Comparison of ENCODE assay signal across 23 cellular contexts in the genomic region with DNA sequence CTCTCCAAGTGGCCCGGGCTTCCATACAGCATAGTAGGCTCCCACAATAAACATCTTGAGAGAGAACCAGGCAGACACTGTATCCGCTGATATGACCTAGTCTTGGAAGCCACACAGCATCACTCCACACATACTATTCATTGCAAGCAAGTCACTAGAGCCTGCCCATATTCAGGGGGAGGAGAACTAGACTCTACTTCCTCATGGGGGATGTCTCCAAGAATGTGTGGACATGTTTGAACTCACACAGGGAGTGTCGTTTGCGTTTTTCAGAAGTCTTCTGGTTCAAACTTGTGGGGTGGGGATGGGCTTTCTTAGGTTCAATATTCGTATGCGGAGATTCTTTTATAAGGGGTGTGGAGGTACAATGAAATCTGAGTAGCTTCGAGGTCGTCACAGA.
"Had no signal": no experiment of that assay in that cellular context is flagged by ENCODE, and none has a peak within 500 bp of the region (broad histone marks: within the 10 kb centered on the region; RNA-seq: fewer than 3 reads in every experiment).

No MANE protein-coding gene starts in this region.

- H3K9me3 ChIP-seq: body of pancreas, neutrophil, pancreas, tibial artery had no signal

- H3K27ac Mint-ChIP-seq: activated CD4-positive, alpha-beta T cell treated with anti-CD3 and anti-CD28 coated beads, Interleukin-2, amount 10 ng/mL, durations not matched to agents 24 days and 14 days; activated CD8-positive, alpha-beta memory T cell treated with anti-CD3 and anti-CD28 coated beads, Interleukin-2, amount 10 ng/mL, durations not matched to agents 7 days and 5 days; activated CD8-positive, alpha-beta T cell treated with anti-CD3 and anti-CD28 coated beads for 36 hours; activated naive CD4-positive, alpha-beta T cell treated with anti-CD3 and anti-CD28 coated beads, Interleukin-2, amount 50 U/mL, for 24 hours; activated T-helper 1 cell treated with anti-CD3 and anti-CD28 coated beads, Interleukin-12 subunit alpha, Interleukin-12 subunit beta, Interleukin-2, Interleukin-4 antibody, amounts not matched to agents 30 ng/mL and 10 ng/mL and 1 ng/mL, durations not matched to agents 14 hours and 24 hours and 36 hours; dendritic cell treated with granulocyte-macrophage colony-stimulating factor and Interleukin-4, amounts not matched to agents 40 ng/mL and 50 ng/mL, for 4 days; natural killer cell treated with Interleukin-12 subunit alpha and Interleukin-12 subunit beta and Interleukin-15 and Interleukin-18, amount 100 ng/mL, for 72 hours; stimulated activated naive CD8-positive, alpha-beta T cell treated with anti-CD3 and anti-CD28 coated beads, Interleukin-15, Interleukin-2, amounts not matched to agents 100 ng/mL and 50 ng/mL, for 24 hours had no signal

- H3K4me3 Mint-ChIP-seq: activated CD4-positive, alpha-beta T cell treated with anti-CD3 and anti-CD28 coated beads, Interleukin-2, amount 10 ng/mL, durations not matched to agents 24 days and 14 days; activated CD8-positive, alpha-beta memory T cell treated with anti-CD3 and anti-CD28 coated beads, Interleukin-2, amount 10 ng/mL, durations not matched to agents 7 days and 5 days; activated CD8-positive, alpha-beta T cell treated with anti-CD3 and anti-CD28 coated beads for 36 hours; activated naive CD4-positive, alpha-beta T cell treated with anti-CD3 and anti-CD28 coated beads, Interleukin-2, amount 50 U/mL, for 24 hours; activated T-helper 1 cell treated with anti-CD3 and anti-CD28 coated beads, Interleukin-12 subunit alpha, Interleukin-12 subunit beta, Interleukin-2, Interleukin-4 antibody, amounts not matched to agents 30 ng/mL and 10 ng/mL and 1 ng/mL, durations not matched to agents 14 hours and 24 hours and 36 hours; natural killer cell treated with Interleukin-12 subunit alpha and Interleukin-12 subunit beta and Interleukin-15 and Interleukin-18, amount 100 ng/mL, for 72 hours; stimulated activated naive CD8-positive, alpha-beta T cell treated with anti-CD3 and anti-CD28 coated beads, Interleukin-15, Interleukin-2, amounts not matched to agents 100 ng/mL and 50 ng/mL, for 24 hours had no signal

- ATAC-seq: activated CD4-positive, CD25-positive, alpha-beta regulatory T cell treated with anti-CD3 and anti-CD28 coated beads, Interleukin-2, amount 50 U/mL, for 24 hours; activated CD8-positive, alpha-beta memory T cell treated with anti-CD3 and anti-CD28 coated beads, Interleukin-2, amount 10 ng/mL, durations not matched to agents 7 days and 5 days; activated CD8-positive, alpha-beta T cell treated with anti-CD3 and anti-CD28 coated beads for 36 hours; body of pancreas had no signal

- H3K4me3 ChIP-seq: body of pancreas, pancreas, tibial artery had no signal

- H3K27me3 ChIP-seq: body of pancreas, neutrophil, pancreas, tibial artery had no signal

- H3K4me1 Mint-ChIP-seq: activated CD4-positive, alpha-beta T cell treated with anti-CD3 and anti-CD28 coated beads, Interleukin-2, amount 10 ng/mL, durations not matched to agents 24 days and 14 days; activated CD8-positive, alpha-beta memory T cell treated with anti-CD3 and anti-CD28 coated beads, Interleukin-2, amount 10 ng/mL, durations not matched to agents 7 days and 5 days; activated naive CD4-positive, alpha-beta T cell treated with anti-CD3 and anti-CD28 coated beads, Interleukin-2, amount 50 U/mL, for 24 hours had no signal

- H3K36me3 Mint-ChIP-seq: activated CD8-positive, alpha-beta memory T cell treated with anti-CD3 and anti-CD28 coated beads, Interleukin-2, amount 10 ng/mL, durations not matched to agents 7 days and 5 days; activated naive CD4-positive, alpha-beta T cell treated with anti-CD3 and anti-CD28 coated beads, Interleukin-2, amount 50 U/mL, for 24 hours had no signal

- H3K9me3 Mint-ChIP-seq: activated CD4-positive, alpha-beta T cell treated with anti-CD3 and anti-CD28 coated beads, Interleukin-2, amount 10 ng/mL, durations not matched to agents 24 days and 14 days; activated CD8-positive, alpha-beta T cell treated with anti-CD3 and anti-CD28 coated beads for 36 hours; activated naive CD4-positive, alpha-beta T cell treated with anti-CD3 and anti-CD28 coated beads, Interleukin-2, amount 50 U/mL, for 24 hours; activated T-helper 1 cell treated with anti-CD3 and anti-CD28 coated beads, Interleukin-12 subunit alpha, Interleukin-12 subunit beta, Interleukin-2, Interleukin-4 antibody, amounts not matched to agents 30 ng/mL and 10 ng/mL and 1 ng/mL, durations not matched to agents 14 hours and 24 hours and 36 hours; dendritic cell treated with granulocyte-macrophage colony-stimulating factor and Interleukin-4, amounts not matched to agents 40 ng/mL and 50 ng/mL, for 4 days; natural killer cell treated with Interleukin-12 subunit alpha and Interleukin-12 subunit beta and Interleukin-15 and Interleukin-18, amount 100 ng/mL, for 72 hours; stimulated activated naive CD8-positive, alpha-beta T cell treated with anti-CD3 and anti-CD28 coated beads, Interleukin-15, Interleukin-2, amounts not matched to agents 100 ng/mL and 50 ng/mL, for 24 hours had no signal

- H3K36me3 ChIP-seq: neutrophil, pancreas, tibial artery had no signal

- H3K4me1 ChIP-seq: body of pancreas, pancreas had no signal

- H3K27ac ChIP-seq: body of pancreas, neutrophil, pancreas, VCaP had no signal

- DNase-seq: activated CD4-positive, alpha-beta T cell treated with anti-CD3 and anti-CD28 coated beads, Interleukin-2, amount 10 ng/mL, durations not matched to agents 24 days and 14 days; activated CD8-positive, alpha-beta memory T cell treated with anti-CD3 and anti-CD28 coated beads, Interleukin-2, amount 10 ng/mL, durations not matched to agents 7 days and 5 days; activated CD8-positive, alpha-beta T cell treated with anti-CD3 and anti-CD28 coated beads for 36 hours; activated gamma-delta T cell treated with Interleukin-2 at 50 U/mL for 16 hours; anterior cingulate cortex; effector CD8-positive, alpha-beta T cell; foreskin melanocyte; kidney; mammary epithelial cell; pancreas; right cardiac atrium; stimulated activated CD4-positive, alpha-beta T cell treated with anti-CD3 and anti-CD28 coated beads, Interleukin-12 subunit alpha, Interleukin-12 subunit beta, amount 100 ng/mL, for 4 hours; stimulated activated CD4-positive, alpha-beta T cell treated with anti-CD3 and anti-CD28 coated beads, Interleukin-1b, Interleukin-23, amount 100 ng/mL, for 48 hours had no signal
